In genomic region chr1:40743452-40743851, GRCh38 we compare ENCODE assay signal across 15 cellular contexts. TPM values are rescaled to one million over a fixed set of nuclear protein-coding genes. Genes with fewer than 3 reads are reported as not detected.
"Had no signal": no experiment of that assay in that cellular context is flagged by ENCODE, and none has a peak within 500 bp of the region (broad histone marks: within the 10 kb centered on the region; RNA-seq: fewer than 3 reads in every experiment).

No MANE protein-coding gene starts in this region.

- H3K4me3 Mint-ChIP-seq: brain; dendritic cell treated with granulocyte-macrophage colony-stimulating factor and Interleukin-4, amounts not matched to agents 40 ng/mL and 50 ng/mL, for 4 days; mesothelial cell of epicardium; naive thymus-derived CD8-positive, alpha-beta T cell; neural progenitor cell; T-helper 1 cell treated with Interleukin-12 subunit alpha and Interleukin-12 subunit beta and Interleukin-4 antibody, amounts not matched to agents 30 μg/mL and 1 μg/mL, for 36 hours had no signal

- H3K27ac Mint-ChIP-seq: dendritic cell treated with granulocyte-macrophage colony-stimulating factor and Interleukin-4, amounts not matched to agents 40 ng/mL and 50 ng/mL, for 4 days; mesothelial cell of epicardium; neural progenitor cell; T-helper 1 cell treated with Interleukin-12 subunit alpha and Interleukin-12 subunit beta and Interleukin-4 antibody, amounts not matched to agents 30 μg/mL and 1 μg/mL, for 36 hours had no signal

- H3K9me3 Mint-ChIP-seq: brain; dendritic cell treated with granulocyte-macrophage colony-stimulating factor and Interleukin-4, amounts not matched to agents 40 ng/mL and 50 ng/mL, for 4 days; mesothelial cell of epicardium; naive thymus-derived CD8-positive, alpha-beta T cell; neural progenitor cell; T-helper 1 cell treated with Interleukin-12 subunit alpha and Interleukin-12 subunit beta and Interleukin-4 antibody, amounts not matched to agents 30 μg/mL and 1 μg/mL, for 36 hours had no signal

- DNase-seq: activated naive CD4-positive, alpha-beta T cell treated with Interleukin-2 at 50 U/mL for 16 hours; anterior cingulate cortex; effector CD4-positive, alpha-beta T cell; kidney; left lung; mammary epithelial cell; naive thymus-derived CD8-positive, alpha-beta T cell; stimulated activated CD4-positive, alpha-beta T cell treated with anti-CD3 and anti-CD28 coated beads, Interleukin-4, amount 100 ng/mL, for 24 hours; stomach; transverse colon had no signal

- H3K4me1 ChIP-seq: neural progenitor cell had no signal

- H3K9me3 ChIP-seq: left lung, stomach, transverse colon had no signal

- H3K27me3 Mint-ChIP-seq: brain; dendritic cell treated with granulocyte-macrophage colony-stimulating factor and Interleukin-4, amounts not matched to agents 40 ng/mL and 50 ng/mL, for 4 days; naive thymus-derived CD8-positive, alpha-beta T cell had no signal

- H3K4me3 ChIP-seq: left lung, neural progenitor cell, stomach, transverse colon had no signal

- ATAC-seq: naive thymus-derived CD8-positive, alpha-beta T cell had no signal

- H3K27me3 ChIP-seq: left lung, neural progenitor cell, stomach, transverse colon had no signal

- H3K27ac ChIP-seq: neural progenitor cell, stomach had no signal

RNA-seq across cellular contexts. Expression of gene KCNQ4, which starts 40.1 kb away (rescaled TPM):
- total RNA-seq: mammary epithelial cell had no signal
